Comparison of ENCODE assay signal across 11 cellular contexts in genomic region chr7:80634505-80634904, GRCh38. TPM values are rescaled to one million over a fixed set of nuclear protein-coding genes. Genes with fewer than 3 reads are reported as not detected.
A peak's percentile ranks its signal among the peaks of the same experiment; 100 is the strongest.
DNase-seq lines count a peak whose midpoint lies in the region; ATAC-seq, FAIRE-seq and TF ChIP-seq lines count a peak whose summit lies in the region.
"Had no signal": no experiment of that assay in that cellular context is flagged by ENCODE, and none has a peak within 500 bp of the region (broad histone marks: within the 10 kb centered on the region; RNA-seq: fewer than 3 reads in every experiment).

No MANE protein-coding gene starts in this region.

- no peak for TF ChIP-seq POLR2A in endothelial cell of umbilical vein (IDR thresholded peaks at IDR 0.05; ENCODE audit: low read depth, low read length)

- no peak overlapping the region for H2AFZ ChIP-seq in endothelial cell of umbilical vein (ENCODE audit: low read depth, low read length)
- no peak overlapping the region for H2AFZ ChIP-seq in osteoblast (ENCODE audit: low read length)

- POLR2A ChIA-PET in endothelial cell of umbilical vein (lab: Charles Lee) = no interaction called here

- H3K4me1 ChIP-seq in endothelial cell of umbilical vein (ENCODE audit: control insufficient read depth, extremely low read depth, insufficient read depth, low read length) (no peaks in the 10 kb centered on the region), osteoblast (ENCODE audit: insufficient read depth, low read length) (peaks cover 24% of the 10 kb centered on the region)

- intact Hi-C loops in endothelial cell of umbilical vein (cut with micrococcal nuclease) = no loop called here

- no peaks in the 10 kb centered on the region for H3K9me3 ChIP-seq in endothelial cell of umbilical vein (replicated peaks; ENCODE audit: control insufficient read depth, insufficient read depth, low read length)
- no peaks in the 10 kb centered on the region for H3K9me3 ChIP-seq in osteoblast (ENCODE audit: low read depth, low read length)

- no peak overlapping the region for H3K4me3 ChIP-seq in endothelial cell of umbilical vein (replicated peaks in 1 of 3; ENCODE audit: insufficient read depth in 1 of 3, low read depth in 1 of 3, low read length in 3 of 3)
- H3K4me3 ChIP-seq in osteoblast (ENCODE audit: insufficient read depth, low read length) = no peak overlapping the region

- H3K27me3 ChIP-seq in endothelial cell of umbilical vein (ENCODE audit: control insufficient read depth in 2 of 2, insufficient read depth in 2 of 2, low read length in 2 of 2) = no peaks in the 10 kb centered on the region
- no peaks in the 10 kb centered on the region for H3K27me3 ChIP-seq in osteoblast (ENCODE audit: insufficient read depth, low read length)

- H3K27ac ChIP-seq in endothelial cell of umbilical vein (ENCODE audit: insufficient read depth, low read depth, low read length) (no peak overlapping the region), osteoblast (ENCODE audit: low read depth, low read length) (peak overlapping the region; percentile 35)

- no peaks in the 10 kb centered on the region for H3K9me1 ChIP-seq in endothelial cell of umbilical vein (replicated peaks; ENCODE audit: control insufficient read depth, extremely low read depth, insufficient read depth, low read length)

- H3K36me3 ChIP-seq in endothelial cell of umbilical vein (ENCODE audit: control insufficient read depth in 2 of 2, extremely low read depth in 1 of 2, insufficient read depth in 2 of 2, low read length in 2 of 2) = no peaks in the 10 kb centered on the region
- H3K36me3 ChIP-seq in osteoblast (ENCODE audit: insufficient read depth, low read length) = no peaks in the 10 kb centered on the region

- ATAC-seq in HG03432 (IDR thresholded peaks at IDR 0.05; ENCODE audit: unreplicated experiment) = no peak

- no peak overlapping the region for H3K9ac ChIP-seq in endothelial cell of umbilical vein (replicated peaks; ENCODE audit: extremely low read depth, insufficient read depth, low read length)

- BruUV-seq in endothelial cell of umbilical vein (replicated peaks; lab: Mats Ljungman, UMichigan) = no TSS peak

- no peak for TF ChIP-seq CTCF in endothelial cell of umbilical vein (IDR thresholded peaks at IDR 0.05; ENCODE audit: extremely low read depth in 1 of 2, insufficient read depth in 1 of 2, low read depth in 1 of 2, low read length in 2 of 2)
- no peak for TF ChIP-seq CTCF in osteoblast (IDR thresholded peaks at IDR 0.05; ENCODE audit: extremely low read depth, low read depth, low read length)

- dilution Hi-C loops in endothelial cell of umbilical vein (cut with MboI; ENCODE audit: extremely low pct_ligation_motif_present, low sequenced_read_pairs) = no loop called here

- H3K79me2 ChIP-seq in endothelial cell of umbilical vein (ENCODE audit: control insufficient read depth, insufficient read depth, low read length) (no peaks in the 10 kb centered on the region), osteoblast (ENCODE audit: insufficient read depth, low read length) (no peaks in the 10 kb centered on the region)

- FAIRE-seq in endothelial cell of umbilical vein (lab: Jason Lieb, UNC) = no peak

- CTCF ChIA-PET in endothelial cell of umbilical vein (lab: Charles Lee) = interaction anchor here (1.4 kb wide), 1 partner anchor 10 kb away, joined by 3 read pairs; no protein-coding TSS in a partner anchor

- DNase-seq in ELR (ENCODE audit: low read depth) = peak; percentile 88
- DNase-seq in NOMO-1 (lab: John Stamatoyannopoulos, UW; ENCODE audit: unreplicated experiment in 2 of 2) = peak; percentile 73 to 100
- DNase-seq in endothelial cell of umbilical vein (ENCODE audit: low read depth, low spot score) = peak; percentile 17
- peak; percentile 18 for DNase-seq in osteoblast (ENCODE audit: insufficient read length, low spot score, missing footprints)
- no peak for DNase-seq in NCI-H2196 treated with DMSO at 0.1 percent for 48 hours (lab: John Stamatoyannopoulos, UW; ENCODE audit: unreplicated experiment)
- DNase-seq in effector CD8-positive, alpha-beta T cell (lab: John Stamatoyannopoulos, UW) = no peak
- no peak for DNase-seq in NCI-H510A treated with DMSO at 0.1 percent for 48 hours (lab: John Stamatoyannopoulos, UW)
- DNase-seq: NCI-H1436 treated with DMSO at 0.1 percent for 48 hours; stimulated activated CD4-positive, alpha-beta T cell treated with anti-CD3 and anti-CD28 coated beads, Interleukin-4, amount 100 ng/mL, for 24 hours had no signal

- H4K20me1 ChIP-seq in endothelial cell of umbilical vein (replicated peaks; ENCODE audit: control insufficient read depth, extremely low read depth, insufficient read depth, low read length) (no peaks in the 10 kb centered on the region), osteoblast (ENCODE audit: insufficient read depth, low read length) (no peaks in the 10 kb centered on the region)

- H3K4me2 ChIP-seq in endothelial cell of umbilical vein (ENCODE audit: insufficient read depth, low read length) (no peak overlapping the region), osteoblast (ENCODE audit: insufficient read depth, low read length) (peak overlapping the region; percentile 0)

TF ChIP-seq in endothelial cell of umbilical vein, 7 proteins besides CTCF, POLR2A, EP300 and RAD21:
- TF ChIP-seq JUN (IDR thresholded peaks at IDR 0.05; ENCODE audit: borderline replicate concordance, insufficient read depth, insufficient read length, low read depth) = no peak
- no peak for TF ChIP-seq EZH2 (IDR thresholded peaks at IDR 0.05; ENCODE audit: borderline replicate concordance, low read depth, low read length, severe bottlenecking)
- TF ChIP-seq MYC (IDR thresholded peaks at IDR 0.05; ENCODE audit: low read depth, low read length) = no peak
- TF ChIP-seq MAX (IDR thresholded peaks at IDR 0.05; ENCODE audit: insufficient read depth, insufficient read length) = no peak
- TF ChIP-seq POLR2AphosphoS5 (IDR thresholded peaks at IDR 0.05; ENCODE audit: insufficient read depth, low read depth, low read length) = no peak
- TF ChIP-seq GATA2 (IDR thresholded peaks at IDR 0.05; ENCODE audit: insufficient read depth, insufficient read length, low read depth, low read length) = no peak
- TF ChIP-seq FOS (IDR thresholded peaks at IDR 0.05; ENCODE audit: borderline replicate concordance, insufficient read depth, low read length) = no peak

RNA-seq across cellular contexts. Expression of gene CD36, which starts 3.9 kb away (rescaled TPM):
- 0.58 and 1.2 TPM in 2 replicates for total RNA-seq in endothelial cell of umbilical vein
- 0.57 and 0.87 TPM in 2 replicates for polyA plus RNA-seq in endothelial cell of umbilical vein
- 0.61 and 1.4 TPM in 2 replicates for polyA plus RNA-seq in endothelial cell of umbilical vein (2011; cell fraction: cytosol; rRNA removed)
- polyA plus RNA-seq in endothelial cell of umbilical vein (2011; cell fraction: nucleus; rRNA removed) = 2.7 and 3.0 TPM in 2 replicates
- 1.8 and 3.2 TPM in 2 replicates for polyA plus RNA-seq in endothelial cell of umbilical vein (2012)
- 2.8 and 5.3 TPM in 2 replicates for polyA minus RNA-seq in endothelial cell of umbilical vein
- not detected for polyA minus RNA-seq in endothelial cell of umbilical vein (2011; cell fraction: cytosol; rRNA and poly(A)+ RNA removed)
- 11.1 and 13.1 TPM in 2 replicates for polyA minus RNA-seq in endothelial cell of umbilical vein (2011; cell fraction: nucleus; rRNA and poly(A)+ RNA removed)
- total RNA-seq in osteoblast = 22.8 and 39.8 TPM in 2 replicates
- total RNA-seq: activated T-helper 2 cell treated with anti-CD3 and anti-CD28 coated beads, Interferon-gamma antibody, Interleukin-2, Interleukin-4, amounts not matched to agents 10 μg/mL and 5 μg/mL and 100 μg/mL, durations not matched to agents 14 hours and 24 hours and 36 hours had no signal

Comparison
In these comparisons a context has a peak if more than half of its experiments do, and no peak if none do; other contexts are left out.
1. DNase-seq: peak in ELR (single experiment), NOMO-1 (2 of 2), endothelial cell of umbilical vein (single experiment) and osteoblast (single experiment); none in NCI-H2196 treated with DMSO at 0.1 percent for 48 hours (single experiment), effector CD8-positive, alpha-beta T cell (single experiment) and NCI-H510A treated with DMSO at 0.1 percent for 48 hours (single experiment).
2. RNA of gene CD36, which starts 3.9 kb away (total RNA-seq): 22.8 to 39.8 TPM in osteoblast; 0.58 to 1.2 TPM in endothelial cell of umbilical vein; every median in the first group is over 10 times any median in the second.